ENCODE assay signal across 29 cellular contexts in the genomic region with DNA sequence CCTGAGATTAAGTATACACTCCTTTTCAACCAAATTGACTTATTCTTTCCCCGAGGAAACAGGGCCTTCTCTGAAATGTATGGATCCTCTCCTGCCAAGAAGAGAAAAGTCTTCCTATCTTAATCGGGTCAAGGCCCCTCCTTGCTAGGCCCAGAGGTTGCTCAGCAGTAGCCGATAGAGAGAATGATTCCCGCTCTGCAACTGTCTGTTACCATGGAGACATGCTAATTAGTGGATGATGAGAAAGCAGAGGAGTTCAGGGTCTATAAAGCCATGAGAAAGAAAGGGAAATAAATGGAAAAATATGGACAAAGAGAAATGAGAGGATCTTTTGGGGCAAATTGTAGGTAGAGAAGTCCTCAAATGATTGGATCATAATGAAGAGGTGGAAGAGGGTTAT.
"Had no signal": no experiment of that assay in that cellular context is flagged by ENCODE, and none has a peak within 500 bp of the region (broad histone marks: within the 10 kb centered on the region; RNA-seq: fewer than 3 reads in every experiment).

No MANE protein-coding gene starts in this region.

- H3K9me3 ChIP-seq: heart left ventricle, left ventricle myocardium inferior, mucosa of descending colon, pancreas, prostate gland, sigmoid colon, stomach, tibial artery, upper lobe of right lung had no signal

- ATAC-seq: activated CD4-positive, alpha-beta T cell treated with anti-CD3 and anti-CD28 coated beads for 36 hours; activated CD8-positive, alpha-beta memory T cell treated with anti-CD3 and anti-CD28 coated beads, Interleukin-2, amount 10 ng/mL, durations not matched to agents 7 days and 5 days; activated CD8-positive, alpha-beta T cell treated with anti-CD3 and anti-CD28 coated beads, Interleukin-2, amount 10 ng/mL, durations not matched to agents 7 days and 5 days; activated naive CD4-positive, alpha-beta T cell treated with anti-CD3 and anti-CD28 coated beads, Interleukin-2, amount 50 U/mL, for 72 hours; esophagus mucosa; heart left ventricle; mucosa of descending colon; natural killer cell treated with Interleukin-12 subunit alpha and Interleukin-12 subunit beta and Interleukin-15 and Interleukin-18, amount 100 ng/mL, for 72 hours; pancreas; stimulated activated memory B cell treated with anti-CD40 and anti-IgM and Interleukin-4, amounts not matched to agents 10 μg/mL and 1 μg/mL and 100 μg/mL, for 72 hours; upper lobe of right lung had no signal

- H3K4me3 ChIP-seq: heart left ventricle, left ventricle myocardium inferior, lung, mucosa of descending colon, pancreas, prostate gland, sigmoid colon, stomach, tibial artery, upper lobe of right lung had no signal

- H3K36me3 ChIP-seq: heart left ventricle, left ventricle myocardium inferior, pancreas, prostate gland, sigmoid colon, stomach, tibial artery, upper lobe of right lung had no signal

- H3K4me1 ChIP-seq: heart left ventricle, left ventricle myocardium inferior, pancreas, prostate gland, sigmoid colon, stomach, tibial artery, upper lobe of right lung had no signal

- H3K27me3 ChIP-seq: heart left ventricle, pancreas, sigmoid colon, stomach, tibial artery, upper lobe of right lung had no signal

- H3K27ac ChIP-seq: heart left ventricle, left ventricle myocardium inferior, pancreas, prostate gland, sigmoid colon, stomach, tibial artery, upper lobe of right lung had no signal

- DNase-seq: activated CD4-positive, alpha-beta T cell treated with anti-CD3 and anti-CD28 coated beads for 36 hours; activated CD4-positive, CD25-positive, alpha-beta regulatory T cell; activated CD8-positive, alpha-beta memory T cell treated with anti-CD3 and anti-CD28 coated beads, Interleukin-2, amount 10 ng/mL, durations not matched to agents 7 days and 5 days; activated CD8-positive, alpha-beta T cell treated with anti-CD3 and anti-CD28 coated beads, Interleukin-2, amount 10 ng/mL, durations not matched to agents 7 days and 5 days; activated T-cell treated with anti-CD3 and anti-CD28 coated beads, Interleukin-2, amount 50 U/mL, for 48 hours; anterior cingulate cortex; endodermal cell; foreskin fibroblast; heart left ventricle; hypothalamus; islet precursor cell; left ventricle myocardium inferior; mucosa of descending colon; pancreas; retina; sigmoid colon; small intestine; stimulated activated CD4-positive, alpha-beta T cell treated with anti-CD3 and anti-CD28 coated beads, Interleukin-1b, Interleukin-23, amount 100 ng/mL, for 48 hours; stimulated activated CD4-positive, alpha-beta T cell treated with anti-CD3 and anti-CD28 coated beads, Interleukin-4, amount 100 ng/mL, for 4 hours; stimulated activated CD8-positive, alpha-beta memory T cell treated with anti-CD3 and anti-CD28 coated beads, Interleukin-4, amount 100 ng/mL, for 48 hours; stomach; tibial artery; upper lobe of right lung had no signal
